ENCODE assay signal across 1 cellular context in genomic region chr2:217827430-217828201, GRCh38.
TF ChIP-seq lines count a peak whose summit lies in the region.

No MANE protein-coding gene starts in this region.

TF ChIP-seq in K562, 482 proteins besides CTCF, POLR2A, EP300 and RAD21 (continued from another document and continues in another):
- no peak for TF ChIP-seq ZC3H8 (IDR thresholded peaks at IDR 0.05)
- TF ChIP-seq, protein P1, sequence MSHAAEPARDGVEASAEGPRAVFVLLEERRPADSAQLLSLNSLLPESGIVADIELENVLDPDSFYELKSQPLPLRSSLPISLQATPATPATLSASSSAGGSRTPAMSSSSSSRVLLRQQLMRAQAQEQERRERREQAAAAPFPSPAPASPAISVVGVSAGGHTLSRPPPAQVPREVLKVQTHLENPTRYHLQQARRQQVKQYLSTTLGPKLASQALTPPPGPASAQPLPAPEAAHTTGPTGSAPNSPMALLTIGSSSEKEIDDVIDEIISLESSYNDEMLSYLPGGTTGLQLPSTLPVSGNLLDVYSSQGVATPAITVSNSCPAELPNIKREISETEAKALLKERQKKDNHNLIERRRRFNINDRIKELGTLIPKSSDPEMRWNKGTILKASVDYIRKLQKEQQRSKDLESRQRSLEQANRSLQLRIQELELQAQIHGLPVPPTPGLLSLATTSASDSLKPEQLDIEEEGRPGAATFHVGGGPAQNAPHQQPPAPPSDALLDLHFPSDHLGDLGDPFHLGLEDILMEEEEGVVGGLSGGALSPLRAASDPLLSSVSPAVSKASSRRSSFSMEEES (CRISPR knock-in tag; IDR thresholded peaks at IDR 0.05) = no peak
- TF ChIP-seq YY1 (IDR thresholded peaks at IDR 0.05; ENCODE audit: borderline replicate concordance in 1 of 3, control insufficient read depth in 1 of 3, extremely low read depth in 1 of 3, insufficient read depth in 3 of 3, insufficient read length in 1 of 3, insufficient replicate concordance in 2 of 3, low read depth in 1 of 3, low read length in 2 of 3) = peak in 1 of 3 experiments; percentile 11
- no peak for TF ChIP-seq ATF1 (CRISPR knock-in tag; IDR thresholded peaks at IDR 0.05)
- peak; percentile 72 for TF ChIP-seq ATF1 (tag; IDR thresholded peaks at IDR 0.05)
- no peak for TF ChIP-seq ZNF224 (CRISPR knock-in tag; IDR thresholded peaks at IDR 0.05)
- TF ChIP-seq TEAD1 (CRISPR knock-in tag; IDR thresholded peaks at IDR 0.05) = no peak
- no peak for TF ChIP-seq ZNF121 (CRISPR knock-in tag; conservative IDR thresholded peaks at IDR 0.05)
- no peak for TF ChIP-seq ZNF778 (CRISPR knock-in tag; IDR thresholded peaks at IDR 0.05)
- no peak for TF ChIP-seq HMGN3 (IDR thresholded peaks at IDR 0.05; ENCODE audit: borderline replicate concordance, extremely low read depth, insufficient read length, low read depth, low read length)
- TF ChIP-seq CREM (IDR thresholded peaks at IDR 0.05; ENCODE audit: low read depth) = peak; percentile 60
- TF ChIP-seq, protein P2, sequence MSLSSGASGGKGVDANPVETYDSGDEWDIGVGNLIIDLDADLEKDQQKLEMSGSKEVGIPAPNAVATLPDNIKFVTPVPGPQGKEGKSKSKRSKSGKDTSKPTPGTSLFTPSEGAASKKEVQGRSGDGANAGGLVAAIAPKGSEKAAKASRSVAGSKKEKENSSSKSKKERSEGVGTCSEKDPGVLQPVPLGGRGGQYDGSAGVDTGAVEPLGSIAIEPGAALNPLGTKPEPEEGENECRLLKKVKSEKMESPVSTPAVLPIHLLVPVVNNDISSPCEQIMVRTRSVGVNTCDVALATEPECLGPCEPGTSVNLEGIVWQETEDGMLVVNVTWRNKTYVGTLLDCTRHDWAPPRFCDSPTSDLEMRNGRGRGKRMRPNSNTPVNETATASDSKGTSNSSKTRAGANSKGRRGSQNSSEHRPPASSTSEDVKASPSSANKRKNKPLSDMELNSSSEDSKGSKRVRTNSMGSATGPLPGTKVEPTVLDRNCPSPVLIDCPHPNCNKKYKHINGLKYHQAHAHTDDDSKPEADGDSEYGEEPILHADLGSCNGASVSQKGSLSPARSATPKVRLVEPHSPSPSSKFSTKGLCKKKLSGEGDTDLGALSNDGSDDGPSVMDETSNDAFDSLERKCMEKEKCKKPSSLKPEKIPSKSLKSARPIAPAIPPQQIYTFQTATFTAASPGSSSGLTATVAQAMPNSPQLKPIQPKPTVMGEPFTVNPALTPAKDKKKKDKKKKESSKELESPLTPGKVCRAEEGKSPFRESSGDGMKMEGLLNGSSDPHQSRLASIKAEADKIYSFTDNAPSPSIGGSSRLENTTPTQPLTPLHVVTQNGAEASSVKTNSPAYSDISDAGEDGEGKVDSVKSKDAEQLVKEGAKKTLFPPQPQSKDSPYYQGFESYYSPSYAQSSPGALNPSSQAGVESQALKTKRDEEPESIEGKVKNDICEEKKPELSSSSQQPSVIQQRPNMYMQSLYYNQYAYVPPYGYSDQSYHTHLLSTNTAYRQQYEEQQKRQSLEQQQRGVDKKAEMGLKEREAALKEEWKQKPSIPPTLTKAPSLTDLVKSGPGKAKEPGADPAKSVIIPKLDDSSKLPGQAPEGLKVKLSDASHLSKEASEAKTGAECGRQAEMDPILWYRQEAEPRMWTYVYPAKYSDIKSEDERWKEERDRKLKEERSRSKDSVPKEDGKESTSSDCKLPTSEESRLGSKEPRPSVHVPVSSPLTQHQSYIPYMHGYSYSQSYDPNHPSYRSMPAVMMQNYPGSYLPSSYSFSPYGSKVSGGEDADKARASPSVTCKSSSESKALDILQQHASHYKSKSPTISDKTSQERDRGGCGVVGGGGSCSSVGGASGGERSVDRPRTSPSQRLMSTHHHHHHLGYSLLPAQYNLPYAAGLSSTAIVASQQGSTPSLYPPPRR (CRISPR knock-in tag; IDR thresholded peaks at IDR 0.05; ENCODE audit: borderline replicate concordance) = no peak
- no peak for TF ChIP-seq NFE2L1 (tag; IDR thresholded peaks at IDR 0.05; ENCODE audit: borderline replicate concordance, low read depth)
- TF ChIP-seq, protein P3, sequence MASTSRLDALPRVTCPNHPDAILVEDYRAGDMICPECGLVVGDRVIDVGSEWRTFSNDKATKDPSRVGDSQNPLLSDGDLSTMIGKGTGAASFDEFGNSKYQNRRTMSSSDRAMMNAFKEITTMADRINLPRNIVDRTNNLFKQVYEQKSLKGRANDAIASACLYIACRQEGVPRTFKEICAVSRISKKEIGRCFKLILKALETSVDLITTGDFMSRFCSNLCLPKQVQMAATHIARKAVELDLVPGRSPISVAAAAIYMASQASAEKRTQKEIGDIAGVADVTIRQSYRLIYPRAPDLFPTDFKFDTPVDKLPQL (IDR thresholded peaks at IDR 0.05; ENCODE audit: extremely low read depth, insufficient read length) = no peak
- TF ChIP-seq KLF10 (CRISPR knock-in tag; IDR thresholded peaks at IDR 0.05) = no peak
- no peak for TF ChIP-seq STAG1 (CRISPR knock-in tag; IDR thresholded peaks at IDR 0.05; ENCODE audit: borderline replicate concordance)
- no peak for TF ChIP-seq RBM15 (IDR thresholded peaks at IDR 0.05; ENCODE audit: insufficient read depth, low read length)
- TF ChIP-seq ZNF133 (CRISPR knock-in tag; IDR thresholded peaks at IDR 0.05) = no peak
- peak; percentile 37; the same call in 1 of the 2 replicates for TF ChIP-seq CREB1 (IDR thresholded peaks at IDR 0.05)
- no peak for TF ChIP-seq CREB1 (CRISPR knock-in tag; IDR thresholded peaks at IDR 0.05)
- TF ChIP-seq MYC (IDR thresholded peaks at IDR 0.05; ENCODE audit: low read depth, low read length) = no peak
- TF ChIP-seq MYC (CRISPR knock-in tag; IDR thresholded peaks at IDR 0.05; ENCODE audit: borderline replicate concordance, low read depth) = no peak
- TF ChIP-seq SAFB (IDR thresholded peaks at IDR 0.05; ENCODE audit: borderline replicate concordance, low read depth, low read length) = no peak
- TF ChIP-seq CHD2 (IDR thresholded peaks at IDR 0.05; ENCODE audit: low read depth, low read length) = no peak
- no peak for TF ChIP-seq CXXC5 (CRISPR knock-in tag; IDR thresholded peaks at IDR 0.05)
- no peak for TF ChIP-seq PRPF4 (IDR thresholded peaks at IDR 0.05; ENCODE audit: insufficient read depth, low read depth, low read length, poor library complexity, severe bottlenecking)
- no peak for TF ChIP-seq KDM2B (CRISPR knock-in tag; IDR thresholded peaks at IDR 0.05)
- peak; percentile 50 for TF ChIP-seq TEAD4 (IDR thresholded peaks at IDR 0.05; ENCODE audit: low read length)
- TF ChIP-seq TEAD4 (CRISPR knock-in tag; IDR thresholded peaks at IDR 0.05; ENCODE audit: borderline replicate concordance) = no peak
- TF ChIP-seq MGA (IDR thresholded peaks at IDR 0.05) = peak; percentile 36; the same call in 1 of the 2 replicates
- TF ChIP-seq, protein P4, sequence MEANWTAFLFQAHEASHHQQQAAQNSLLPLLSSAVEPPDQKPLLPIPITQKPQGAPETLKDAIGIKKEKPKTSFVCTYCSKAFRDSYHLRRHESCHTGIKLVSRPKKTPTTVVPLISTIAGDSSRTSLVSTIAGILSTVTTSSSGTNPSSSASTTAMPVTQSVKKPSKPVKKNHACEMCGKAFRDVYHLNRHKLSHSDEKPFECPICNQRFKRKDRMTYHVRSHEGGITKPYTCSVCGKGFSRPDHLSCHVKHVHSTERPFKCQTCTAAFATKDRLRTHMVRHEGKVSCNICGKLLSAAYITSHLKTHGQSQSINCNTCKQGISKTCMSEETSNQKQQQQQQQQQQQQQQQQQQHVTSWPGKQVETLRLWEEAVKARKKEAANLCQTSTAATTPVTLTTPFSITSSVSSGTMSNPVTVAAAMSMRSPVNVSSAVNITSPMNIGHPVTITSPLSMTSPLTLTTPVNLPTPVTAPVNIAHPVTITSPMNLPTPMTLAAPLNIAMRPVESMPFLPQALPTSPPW (CRISPR knock-in tag; IDR thresholded peaks at IDR 0.05) = no peak
- no peak for TF ChIP-seq MXI1 (IDR thresholded peaks at IDR 0.05; ENCODE audit: low read depth, low read length)
- TF ChIP-seq, protein P5, sequence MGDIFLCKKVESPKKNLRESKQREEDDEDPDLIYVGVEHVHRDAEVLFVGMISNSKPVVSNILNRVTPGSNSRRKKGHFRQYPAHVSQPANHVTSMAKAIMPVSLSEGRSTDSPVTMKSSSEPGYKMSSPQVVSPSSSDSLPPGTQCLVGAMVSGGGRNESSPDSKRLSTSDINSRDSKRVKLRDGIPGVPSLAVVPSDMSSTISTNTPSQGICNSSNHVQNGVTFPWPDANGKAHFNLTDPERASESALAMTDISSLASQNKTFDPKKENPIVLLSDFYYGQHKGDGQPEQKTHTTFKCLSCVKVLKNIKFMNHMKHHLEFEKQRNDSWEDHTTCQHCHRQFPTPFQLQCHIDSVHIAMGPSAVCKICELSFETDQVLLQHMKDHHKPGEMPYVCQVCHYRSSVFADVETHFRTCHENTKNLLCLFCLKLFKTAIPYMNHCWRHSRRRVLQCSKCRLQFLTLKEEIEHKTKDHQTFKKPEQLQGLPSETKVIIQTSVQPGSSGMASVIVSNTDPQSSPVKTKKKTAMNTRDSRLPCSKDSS (IDR thresholded peaks at IDR 0.05; ENCODE audit: low read depth, partially characterized antibody) = no peak
- TF ChIP-seq CREB3 (tag; conservative IDR thresholded peaks at IDR 0.05; ENCODE audit: low read depth) = 0 out of 2 replicates have a peak, but pooled peaks have one; percentile 41
- no peak for TF ChIP-seq SRSF7 (optimal IDR thresholded peaks at IDR 0.05; ENCODE audit: low read depth, low read length)
- no peak for TF ChIP-seq MIER1 (IDR thresholded peaks at IDR 0.05; ENCODE audit: low read depth)
